21 cellular contexts compared by ENCODE assay signal in genomic region chr1:185343306-185343705, GRCh38. TPM values are rescaled to one million over a fixed set of nuclear protein-coding genes. Genes with fewer than 3 reads are reported as not detected.
DNase-seq lines count a peak whose midpoint lies in the region; ATAC-seq and TF ChIP-seq lines count a peak whose summit lies in the region.
"Had no signal": no experiment of that assay in that cellular context is flagged by ENCODE, and none has a peak within 500 bp of the region (broad histone marks: within the 10 kb centered on the region; RNA-seq: fewer than 3 reads in every experiment).

No MANE protein-coding gene starts in this region.

- no peak for TF ChIP-seq EP300 in esophagus muscularis mucosa (IDR thresholded peaks at IDR 0.05)

- H3K4me3 ChIP-seq in heart left ventricle: no peak overlapping the region
- H3K4me3 ChIP-seq in esophagus muscularis mucosa: no peak overlapping the region
- H3K4me3 ChIP-seq in esophagus squamous epithelium: no peak overlapping the region
- H3K4me3 ChIP-seq: BLaER1, MG63 had no signal

- ATAC-seq in sciatic nerve (peak; percentile 75), heart left ventricle (no peak)
- ATAC-seq: Right ventricle myocardium inferior had no signal

- H3K9me3 ChIP-seq in heart left ventricle: no peaks in the 10 kb centered on the region
- H3K9me3 ChIP-seq in esophagus muscularis mucosa: no peaks in the 10 kb centered on the region
- H3K9me3 ChIP-seq in esophagus squamous epithelium: no peaks in the 10 kb centered on the region
- H3K9me3 ChIP-seq: BLaER1, MG63, SK-N-SH had no signal

- H3K36me3 ChIP-seq in heart left ventricle: no peaks in the 10 kb centered on the region
- H3K36me3 ChIP-seq in esophagus muscularis mucosa: no peaks in the 10 kb centered on the region
- no peaks in the 10 kb centered on the region for H3K36me3 ChIP-seq in esophagus squamous epithelium
- H3K36me3 ChIP-seq: BLaER1, MG63 had no signal

- H3K4me1 ChIP-seq in heart left ventricle (peaks cover 0 to 39% (median 0%) of the 10 kb centered on the region in 12 donors), esophagus muscularis mucosa (no peaks in the 10 kb centered on the region), esophagus squamous epithelium (peaks cover 0 to 8% (median 0%) of the 10 kb centered on the region in 3 donors)

- intact Hi-C loops in sciatic nerve (cut with DNase I): no loop called here
- intact Hi-C loops in heart left ventricle (cut with DNase I): loop anchor here in 1 of 10 donors (10.0 kb wide), 1 partner anchor 201 kb away; no protein-coding TSS in a partner anchor
- intact Hi-C loops in esophagus muscularis mucosa (cut with DNase I): no loop called here
- intact Hi-C loops in esophagus squamous epithelium (cut with DNase I): no loop called here

- DNase-seq in CD1c-positive myeloid dendritic cell (ENCODE audit: extremely low spot score) (peak; percentile 53), inferior parietal cortex (ENCODE audit: extremely low spot score) (peak; percentile 44), sciatic nerve (ENCODE audit: low spot score) (no peak), heart left ventricle (no peak), 8988T (no peak), esophagus muscularis mucosa (ENCODE audit: extremely low spot score) (no peak), esophagus squamous epithelium (lab: John Stamatoyannopoulos, UW) (no peak)
- DNase-seq: CD8-positive, alpha-beta memory T cell; DND-41; HFFc6; Karpas-422; MG63; NCI-H1092; NCI-H146; NCI-H2081; NCI-H510A; NCI-H774; SK-N-SH had no signal

- TF ChIP-seq CTCF in heart left ventricle (IDR thresholded peaks at IDR 0.05): no peak
- no peak for TF ChIP-seq CTCF in esophagus muscularis mucosa (IDR thresholded peaks at IDR 0.05)
- TF ChIP-seq CTCF in esophagus squamous epithelium (IDR thresholded peaks at IDR 0.05): no peak

- TF ChIP-seq POLR2A in heart left ventricle (IDR thresholded peaks at IDR 0.05) (no peak), esophagus muscularis mucosa (IDR thresholded peaks at IDR 0.05; ENCODE audit: low read depth) (no peak), esophagus squamous epithelium (IDR thresholded peaks at IDR 0.05) (no peak)

- H3K27me3 ChIP-seq in heart left ventricle (no peaks in the 10 kb centered on the region), esophagus muscularis mucosa (no peaks in the 10 kb centered on the region), esophagus squamous epithelium (no peaks in the 10 kb centered on the region)
- H3K27me3 ChIP-seq: BLaER1, MG63 had no signal

- 78 to 87% (median 80%) methylated on average over 5 of the region's 5 CpGs for WGBS in heart left ventricle, 4 donors
- 83% methylated on average over 5 of the region's 5 CpGs for WGBS in esophagus muscularis mucosa
- WGBS in esophagus squamous epithelium, 2 donors: 83 to 85% methylated on average over 5 of the region's 5 CpGs

- H3K27ac ChIP-seq in angular gyrus (ENCODE audit: low read depth, low read length) (peak overlapping the region; percentile 41), heart left ventricle (no peak overlapping the region), esophagus muscularis mucosa (replicated peaks in 1 of 4) (no peak overlapping the region), esophagus squamous epithelium (no peak overlapping the region)
- H3K27ac ChIP-seq: BLaER1 had no signal

RNA-seq across cellular contexts. Expression of gene IVNS1ABP, which starts 26.3 kb away (rescaled TPM):
- 138 TPM for total RNA-seq in sciatic nerve
- 10 to 100 TPM; 24.7 to 95.2 (median 60.6) TPM for total RNA-seq in heart left ventricle
- 10 to 100 TPM; 27.5 to 38.5 TPM for polyA plus RNA-seq in heart left ventricle
- 10 to 100 TPM; 19.8 to 51.2 (median 30.5) TPM for total RNA-seq in esophagus muscularis mucosa
- total RNA-seq in esophagus squamous epithelium: 10 to 100 TPM; 42.1 to 98.4 (median 52.5) TPM

Comparison
In these comparisons a context has a peak if more than half of its experiments do, and no peak if none do; other contexts are left out.
1. DNase-seq: peak in CD1c-positive myeloid dendritic cell (single experiment) and inferior parietal cortex (single experiment); none in sciatic nerve (single experiment), heart left ventricle (0 of 5), 8988T (single experiment), esophagus muscularis mucosa (single experiment) and esophagus squamous epithelium (single experiment).